ENCODE assay signal across 8 cellular contexts in the genomic region with DNA sequence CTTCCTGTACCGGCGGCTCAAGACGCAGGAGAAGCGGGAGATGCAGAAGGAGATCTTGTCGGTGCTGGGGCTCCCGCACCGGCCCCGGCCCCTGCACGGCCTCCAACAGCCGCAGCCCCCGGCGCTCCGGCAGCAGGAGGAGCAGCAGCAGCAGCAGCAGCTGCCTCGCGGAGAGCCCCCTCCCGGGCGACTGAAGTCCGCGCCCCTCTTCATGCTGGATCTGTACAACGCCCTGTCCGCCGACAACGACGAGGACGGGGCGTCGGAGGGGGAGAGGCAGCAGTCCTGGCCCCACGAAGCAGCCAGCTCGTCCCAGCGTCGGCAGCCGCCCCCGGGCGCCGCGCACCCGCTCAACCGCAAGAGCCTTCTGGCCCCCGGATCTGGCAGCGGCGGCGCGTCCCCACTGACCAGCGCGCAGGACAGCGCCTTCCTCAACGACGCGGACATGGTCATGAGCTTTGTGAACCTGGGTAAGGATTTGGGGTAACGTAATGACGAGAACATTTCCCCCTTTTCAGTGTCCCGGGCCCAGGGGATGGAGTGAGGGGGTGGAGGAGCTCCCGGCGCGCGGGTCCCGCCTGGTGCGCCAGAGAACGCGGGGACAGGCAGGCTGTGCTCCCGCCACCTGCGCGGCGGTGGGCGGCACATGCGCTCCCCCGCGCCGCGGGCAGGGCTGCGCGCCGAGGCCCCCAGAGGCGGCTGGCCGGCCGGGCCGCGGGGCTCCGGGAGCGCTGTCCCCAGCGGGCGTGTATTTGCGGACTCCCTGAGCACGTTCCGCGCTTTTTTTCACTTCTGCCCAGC. TPM values are rescaled to one million over a fixed set of nuclear protein-coding genes. Genes with fewer than 3 reads are reported as not detected.
DNase-seq lines count a peak whose midpoint lies in the region; ATAC-seq and TF ChIP-seq lines count a peak whose summit lies in the region.

No MANE protein-coding gene starts in this region.

- H3K27me3 ChIP-seq in Peyer's patch (peaks cover 0 to 21% of the 10 kb centered on the region in 2 donors), esophagus (ENCODE audit: control insufficient read depth in 1 of 2, insufficient read depth in 2 of 2, low read length in 2 of 2) (peaks cover 0 to 24% of the 10 kb centered on the region in 2 donors), neutrophil (peaks cover 94% of the 10 kb centered on the region)

- no peaks in the 10 kb centered on the region for H3K36me3 ChIP-seq in Peyer's patch
- H3K36me3 ChIP-seq in esophagus (ENCODE audit: control insufficient read depth in 2 of 2, insufficient read depth in 2 of 2, low read length in 1 of 2) = no peaks in the 10 kb centered on the region
- H3K36me3 ChIP-seq in neutrophil = no peaks in the 10 kb centered on the region

- DNase-seq in stimulated activated CD4-positive, alpha-beta T cell treated with anti-CD3 and anti-CD28 coated beads, Interleukin-15, amount 100 ng/mL, for 24 hours = peak; percentile 16
- no peak for DNase-seq in stimulated activated CD4-positive, alpha-beta T cell treated with anti-CD3 and anti-CD28 coated beads, Interleukin-1b, Interleukin-23, amount 100 ng/mL, for 48 hours
- DNase-seq in Peyer's patch (no peak), T1000 (lab: John Stamatoyannopoulos, UW) (no peak)

- peaks cover 0 to 29% (median 20%) of the 10 kb centered on the region in 4 donors for H3K4me1 ChIP-seq in Peyer's patch
- peaks cover 10 to 13% of the 10 kb centered on the region in 2 donors for H3K4me1 ChIP-seq in esophagus (ENCODE audit: control insufficient read depth in 2 of 2, insufficient read depth in 2 of 2, low read length in 1 of 2)
- peaks cover 52 to 57% of the 10 kb centered on the region in 2 experiments for H3K4me1 ChIP-seq in neutrophil (ENCODE audit: control insufficient read depth in 1 of 2, insufficient read depth in 1 of 2, low read depth in 1 of 2, low read length in 1 of 2)

- no peak for TF ChIP-seq POLR2A in Peyer's patch (IDR thresholded peaks at IDR 0.05)

- 1% methylated on average over 62 to 86 of the region's 86 CpGs for WGBS in esophagus, 2 donors

- no peaks in the 10 kb centered on the region for H3K9me3 ChIP-seq in Peyer's patch
- H3K9me3 ChIP-seq in esophagus (ENCODE audit: control insufficient read depth in 2 of 2, insufficient read depth in 1 of 2, low read depth in 1 of 2, low read length in 1 of 2) = no peaks in the 10 kb centered on the region
- H3K9me3 ChIP-seq in neutrophil = no peaks in the 10 kb centered on the region

- ATAC-seq in HG02981 (IDR thresholded peaks at IDR 0.05; ENCODE audit: unreplicated experiment) (no peak), HG03378 (IDR thresholded peaks at IDR 0.05; ENCODE audit: unreplicated experiment) (no peak)

- H3K4me3 ChIP-seq in Peyer's patch = peak overlapping the region; percentile 33 to 70 (median 56)
- peak overlapping the region; percentile 47 to 60 for H3K4me3 ChIP-seq in esophagus (ENCODE audit: low read depth in 1 of 2, low read length in 2 of 2)
- H3K4me3 ChIP-seq in neutrophil (ENCODE audit: low read depth in 1 of 2, low read length in 1 of 2) = peak overlapping the region; percentile 68 to 71

- H3K27ac ChIP-seq in Peyer's patch = no peak overlapping the region
- no peak overlapping the region for H3K27ac ChIP-seq in esophagus (ENCODE audit: low read depth in 2 of 2, low read length in 1 of 2)
- H3K27ac ChIP-seq in neutrophil = peak overlapping the region; percentile 66

- TF ChIP-seq CTCF in Peyer's patch (IDR thresholded peaks at IDR 0.05) (no peak), neutrophil (IDR thresholded peaks at IDR 0.05) (no peak)

RNA-seq across cellular contexts. Expression of gene BMP6, which starts 1.5 kb away (rescaled TPM):
- total RNA-seq in Peyer's patch = 1 to 10 TPM in 3 of 4 donors, under 1 TPM in 1; 0.88 to 3.6 (median 2.2) TPM
- polyA plus RNA-seq in esophagus = under 1 TPM; 0.26 to 0.55 TPM
